ENCODE assay signal across 20 cellular contexts in genomic region chr1:168005544-168005943, GRCh38.
"Had no signal": no experiment of that assay in that cellular context is flagged by ENCODE, and none has a peak within 500 bp of the region (broad histone marks: within the 10 kb centered on the region; RNA-seq: fewer than 3 reads in every experiment).

No MANE protein-coding gene starts in this region.

- H3K4me3 Mint-ChIP-seq: T-cell had no signal

- H3K27ac Mint-ChIP-seq: T-cell had no signal

- H3K9me3 Mint-ChIP-seq: T-cell had no signal

- H3K27me3 Mint-ChIP-seq: T-cell had no signal

- DNase-seq: IMR-90, Karpas-422, KG1, MG63, NCI-H1092, NCI-H1105 treated with DMSO at 0.1 percent for 48 hours, NCI-H1417 treated with DMSO at 0.1 percent for 48 hours, NCI-H146, NCI-H187 treated with DMSO at 0.1 percent for 48 hours, NCI-H2029 treated with DMSO at 0.1 percent for 48 hours, NCI-H2171 treated with DMSO at 0.1 percent for 48 hours, NCI-H345, NCI-H446 treated with DMSO at 0.1 percent for 48 hours, NCI-H510A treated with DMSO at 0.1 percent for 48 hours, NCI-H526, NCI-H82, PC-3, SHP77, SW 1271, T-cell had no signal
